In the genomic region with DNA sequence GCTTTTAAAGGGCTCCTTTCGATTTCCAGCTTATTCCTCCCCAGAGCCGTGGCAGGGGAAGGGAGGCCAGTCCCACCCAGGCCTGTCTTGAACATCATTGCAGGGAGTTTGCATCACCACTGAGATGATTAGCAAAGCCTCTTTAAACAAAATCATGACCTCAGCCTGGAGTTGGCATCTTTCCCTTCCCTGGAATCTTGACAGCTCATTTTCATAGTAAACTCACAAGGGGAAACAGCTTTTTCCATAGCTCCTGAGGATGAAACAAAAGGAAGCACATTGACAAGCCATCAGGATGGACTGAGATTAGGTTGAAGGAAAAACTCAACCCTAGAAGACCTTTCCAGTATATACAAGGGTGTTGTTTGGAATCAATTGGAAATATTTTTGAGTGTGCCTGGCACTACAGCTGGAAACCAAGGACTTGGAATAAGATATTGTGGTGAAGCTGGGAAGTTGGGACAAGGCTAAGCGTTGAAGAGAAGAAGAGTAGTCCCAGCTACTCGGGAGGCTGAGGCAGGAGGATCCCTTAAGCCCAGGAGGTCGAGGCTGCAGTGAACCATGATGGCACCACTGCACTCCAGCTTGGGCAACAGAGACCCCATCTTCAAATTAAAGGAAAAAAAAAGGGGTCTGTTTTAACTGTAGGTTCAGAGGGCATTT, we compare ENCODE assay signal across 8 cellular contexts. TPM values are rescaled to one million over a fixed set of nuclear protein-coding genes. Genes with fewer than 3 reads are reported as not detected.
A peak's percentile ranks its signal among the peaks of the same experiment; 100 is the strongest.
DNase-seq lines count a peak whose midpoint lies in the region; ATAC-seq and TF ChIP-seq lines count a peak whose summit lies in the region.
"Had no signal": no experiment of that assay in that cellular context is flagged by ENCODE, and none has a peak within 500 bp of the region (broad histone marks: within the 10 kb centered on the region; RNA-seq: fewer than 3 reads in every experiment).

No MANE protein-coding gene starts in this region.

- intact Hi-C loops in lower leg skin (cut with DNase I; ENCODE audit: low total_unique reads), result no loop called here

- no peaks in the 10 kb centered on the region for H3K9me3 Mint-ChIP-seq in nephron progenitor cell
- H3K9me3 Mint-ChIP-seq in activated naive CD8-positive, alpha-beta T cell treated with anti-CD3 and anti-CD28 coated beads for 36 hours, result no peaks in the 10 kb centered on the region

- H3K27ac ChIP-seq in cingulate gyrus (ENCODE audit: low read depth, low read length) (peak overlapping the region; percentile 78), upper lobe of left lung (peak overlapping the region; percentile 65 to 78 (median 72))

- TF ChIP-seq POLR2A in lower leg skin (IDR thresholded peaks at IDR 0.05) (no peak), upper lobe of left lung (IDR thresholded peaks at IDR 0.05) (no peak)

- H3K4me3 ChIP-seq in lower leg skin (ENCODE audit: low read depth, poor library complexity, severe bottlenecking), result no peak overlapping the region
- no peak overlapping the region for H3K4me3 ChIP-seq in upper lobe of left lung

- TF ChIP-seq CTCF in lower leg skin (IDR thresholded peaks at IDR 0.05) (no peak), upper lobe of left lung (IDR thresholded peaks at IDR 0.05) (no peak), nephron progenitor cell (IDR thresholded peaks at IDR 0.05) (no peak)

- H3K4me1 ChIP-seq in upper lobe of left lung, result peaks cover 9 to 31% (median 16%) of the 10 kb centered on the region in 4 donors

- DNase-seq in LHCN-M2 (ENCODE audit: low read depth) (peak; percentile 92), lower leg skin (ENCODE audit: low spot score in 2 of 2) (peak; percentile 88 to 93), upper lobe of left lung (peak in 1 of 2 donors; percentile 46), RPMI8226 (no peak), nephron progenitor cell (no peak)
- no peak for DNase-seq in activated naive CD8-positive, alpha-beta T cell treated with anti-CD3 and anti-CD28 coated beads for 36 hours
- DNase-seq: stimulated activated CD8-positive, alpha-beta memory T cell treated with anti-CD3 and anti-CD28 coated beads, Interleukin-4, amount 100 ng/mL, for 48 hours had no signal

- peak; percentile 83 to 85 for ATAC-seq in upper lobe of left lung (ENCODE audit: low FRiP score in 2 of 2)

- no peak overlapping the region for H3K4me3 Mint-ChIP-seq in nephron progenitor cell
- H3K4me3 Mint-ChIP-seq in activated naive CD8-positive, alpha-beta T cell treated with anti-CD3 and anti-CD28 coated beads for 36 hours, result no peak overlapping the region

- no peaks in the 10 kb centered on the region for H3K9me3 ChIP-seq in upper lobe of left lung

- H3K27me3 ChIP-seq in upper lobe of left lung, result peaks cover 0 to 13% (median 9%) of the 10 kb centered on the region in 4 donors

- TF ChIP-seq EP300 in upper lobe of left lung (IDR thresholded peaks at IDR 0.05), result peak in 3 of 4 donors; percentile 32 to 76 (median 75)

- H3K27ac Mint-ChIP-seq in nephron progenitor cell, result no peak overlapping the region
- no peak overlapping the region for H3K27ac Mint-ChIP-seq in activated naive CD8-positive, alpha-beta T cell treated with anti-CD3 and anti-CD28 coated beads for 36 hours

- no peaks in the 10 kb centered on the region for H3K36me3 Mint-ChIP-seq in nephron progenitor cell (ENCODE audit: low read depth)
- H3K36me3 Mint-ChIP-seq in activated naive CD8-positive, alpha-beta T cell treated with anti-CD3 and anti-CD28 coated beads for 36 hours, result no peaks in the 10 kb centered on the region

- no peaks in the 10 kb centered on the region for H3K36me3 ChIP-seq in upper lobe of left lung

- peaks cover 15% of the 10 kb centered on the region for H3K4me1 Mint-ChIP-seq in nephron progenitor cell
- peaks cover 6% of the 10 kb centered on the region for H3K4me1 Mint-ChIP-seq in activated naive CD8-positive, alpha-beta T cell treated with anti-CD3 and anti-CD28 coated beads for 36 hours

- 49 to 63% methylated on average over 5 of the region's 5 CpGs for WGBS in lower leg skin, 2 donors
- WGBS in upper lobe of left lung, 2 donors, result 57 to 64% methylated on average over 5 of the region's 5 CpGs

- peaks cover 26% of the 10 kb centered on the region for H3K27me3 Mint-ChIP-seq in nephron progenitor cell (ENCODE audit: low read depth, poor library complexity)
- peaks cover 45% of the 10 kb centered on the region for H3K27me3 Mint-ChIP-seq in activated naive CD8-positive, alpha-beta T cell treated with anti-CD3 and anti-CD28 coated beads for 36 hours

RNA-seq across cellular contexts. Expression of gene LARP6, which starts 3.1 kb away (rescaled TPM):
- total RNA-seq in LHCN-M2 (2014; rRNA removed) (43.6 and 45.0 TPM in 2 replicates), lower leg skin (10 to 100 TPM in 2 of 4 donors, 1 to 10 TPM in 2; 4.9 to 22.3 (median 14.5) TPM), upper lobe of left lung (10 to 100 TPM in 1 of 6 donors, 1 to 10 TPM in 5; 1.0 to 12.0 (median 5.2) TPM)
- polyA plus RNA-seq in LHCN-M2 (2012), result 71.7 TPM
- 1 to 10 TPM in 1 of 2 experiments, under 1 TPM in 1; 0.12 to 1.9 TPM for total RNA-seq in activated naive CD8-positive, alpha-beta T cell treated with anti-CD3 and anti-CD28 coated beads for 36 hours

RNA-seq across cellular contexts. Expression of gene THAP10, which starts 35.2 kb away (rescaled TPM):
- 8.0 and 8.9 TPM in 2 replicates for total RNA-seq in LHCN-M2 (2014; rRNA removed)
- 1.3 TPM for polyA plus RNA-seq in LHCN-M2 (2012)
- total RNA-seq in lower leg skin, result 1 to 10 TPM; 2.0 to 4.5 (median 2.9) TPM
- 1 to 10 TPM; 1.6 to 4.0 (median 2.1) TPM for total RNA-seq in upper lobe of left lung
- total RNA-seq in activated naive CD8-positive, alpha-beta T cell treated with anti-CD3 and anti-CD28 coated beads for 36 hours, result under 1 TPM; 0.22 to 0.43 TPM

RNA-seq across cellular contexts. Expression of gene LRRC49, which starts 35.6 kb away (rescaled TPM):
- total RNA-seq in LHCN-M2 (2014; rRNA removed), result 4.9 and 7.2 TPM in 2 replicates
- 2.1 TPM for polyA plus RNA-seq in LHCN-M2 (2012)
- 1 to 10 TPM; 1.9 to 6.1 (median 5.3) TPM for total RNA-seq in lower leg skin
- 10 to 100 TPM in 3 of 6 donors, 1 to 10 TPM in 3; 3.0 to 26.7 (median 9.2) TPM for total RNA-seq in upper lobe of left lung
- total RNA-seq in activated naive CD8-positive, alpha-beta T cell treated with anti-CD3 and anti-CD28 coated beads for 36 hours, result 1 to 10 TPM in 1 of 2 experiments, under 1 TPM in 1; 0.50 to 1.6 TPM

Comparison
In these comparisons a context has a peak if more than half of its experiments do, and no peak if none do; other contexts are left out.
1. DNase-seq: peak in LHCN-M2 (single experiment) and lower leg skin (2 of 2); none in RPMI8226 (single experiment), nephron progenitor cell (single experiment) and activated naive CD8-positive, alpha-beta T cell treated with anti-CD3 and anti-CD28 coated beads for 36 hours (single experiment).